1 cellular context compared by ENCODE assay signal in the genomic region with DNA sequence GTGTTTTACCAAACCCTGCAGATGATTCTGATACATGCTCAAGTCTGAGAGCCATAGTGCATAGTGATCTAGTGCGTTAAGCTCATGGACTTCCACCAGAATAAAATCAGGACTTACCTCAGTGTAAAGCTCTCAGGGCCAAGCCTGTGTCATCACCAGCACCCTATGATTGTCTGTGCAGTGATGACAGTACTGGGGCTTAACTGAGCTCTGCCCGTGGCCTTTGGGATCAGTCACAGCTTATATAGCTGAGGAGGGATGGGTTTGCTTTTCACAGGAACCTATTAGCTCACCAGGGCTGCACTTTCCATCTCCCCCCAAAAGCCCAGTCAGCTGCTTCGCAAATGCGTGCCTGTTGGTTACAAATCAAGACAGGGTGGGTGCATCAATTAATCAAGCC.
TF ChIP-seq lines count a peak whose summit lies in the region.

No MANE protein-coding gene starts in this region.

TF ChIP-seq in IMR-90, 13 proteins besides CTCF, POLR2A, EP300 and RAD21 (continued from another document):
- TF ChIP-seq, protein P1, sequence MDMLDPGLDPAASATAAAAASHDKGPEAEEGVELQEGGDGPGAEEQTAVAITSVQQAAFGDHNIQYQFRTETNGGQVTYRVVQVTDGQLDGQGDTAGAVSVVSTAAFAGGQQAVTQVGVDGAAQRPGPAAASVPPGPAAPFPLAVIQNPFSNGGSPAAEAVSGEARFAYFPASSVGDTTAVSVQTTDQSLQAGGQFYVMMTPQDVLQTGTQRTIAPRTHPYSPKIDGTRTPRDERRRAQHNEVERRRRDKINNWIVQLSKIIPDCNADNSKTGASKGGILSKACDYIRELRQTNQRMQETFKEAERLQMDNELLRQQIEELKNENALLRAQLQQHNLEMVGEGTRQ (IDR thresholded peaks at IDR 0.05; ENCODE audit: low read depth, low read length): no peak
- no peak for TF ChIP-seq MAZ (IDR thresholded peaks at IDR 0.05; ENCODE audit: borderline replicate concordance, low read depth, low read length)
- no peak for TF ChIP-seq RCOR1 (IDR thresholded peaks at IDR 0.05; ENCODE audit: insufficient replicate concordance, low read length)
- no peak for TF ChIP-seq BHLHE40 (IDR thresholded peaks at IDR 0.05; ENCODE audit: low read depth, low read length)
- TF ChIP-seq CEBPB (IDR thresholded peaks at IDR 0.05; ENCODE audit: low read depth, low read length): no peak
- no peak for TF ChIP-seq NFE2L2 (IDR thresholded peaks at IDR 0.05; ENCODE audit: low read depth, low read length)
- TF ChIP-seq SMC3 (IDR thresholded peaks at IDR 0.05; ENCODE audit: low read depth, low read length): no peak
